Comparison of ENCODE assay signal across 8 cellular contexts in genomic region chr3:126082334-126083137, GRCh38. TPM values are rescaled to one million over a fixed set of nuclear protein-coding genes. Genes with fewer than 3 reads are reported as not detected.
A peak's percentile ranks its signal among the peaks of the same experiment; 100 is the strongest.
DNase-seq lines count a peak whose midpoint lies in the region; ATAC-seq and TF ChIP-seq lines count a peak whose summit lies in the region.

No MANE protein-coding gene starts in this region.

- peaks cover 11% of the 10 kb centered on the region for H3K9me3 ChIP-seq in Caco-2
- no peaks in the 10 kb centered on the region; the same call in 1 of the 2 replicates for H3K9me3 ChIP-seq in MG63
- peaks cover 2% of the 10 kb centered on the region for H3K9me3 ChIP-seq in ectodermal cell (ENCODE audit: control insufficient read depth, low read length)
- peaks cover 3 to 15% of the 10 kb centered on the region in 2 donors for H3K9me3 ChIP-seq in neuronal stem cell (replicated peaks in 1 of 2; ENCODE audit: control insufficient read depth in 2 of 2, insufficient read depth in 1 of 2, low read depth in 1 of 2, low read length in 2 of 2)
- H3K9me3 ChIP-seq in colonic mucosa: no peaks in the 10 kb centered on the region

- peak overlapping the region; percentile 72 for H3K27ac Mint-ChIP-seq in Caco-2 (ENCODE audit: unreplicated experiment)

- H3K4me3 Mint-ChIP-seq in Caco-2 (ENCODE audit: unreplicated experiment): peak overlapping the region; percentile 81

- no peak overlapping the region for H2BK12ac ChIP-seq in neuronal stem cell (ENCODE audit: low read length)

- H3K4me2 ChIP-seq in neuronal stem cell (ENCODE audit: insufficient read depth, low read length, poor library complexity, severe bottlenecking): no peak overlapping the region

- H3K79me1 ChIP-seq in neuronal stem cell (ENCODE audit: low read depth, low read length): no peaks in the 10 kb centered on the region

- POLR2A ChIA-PET in Caco-2 (lab: Charles Lee): no interaction called here

- no peak overlapping the region for H2BK5ac ChIP-seq in neuronal stem cell (ENCODE audit: low read length)

- peak overlapping the region; percentile 57 for H3K14ac ChIP-seq in neuronal stem cell (ENCODE audit: low read length)

- intact Hi-C loops in Caco-2 (cut with micrococcal nuclease; ENCODE audit: unreplicated experiment) (loop anchor here (10.0 kb wide), 1 partner anchor 168 kb away; no protein-coding TSS in a partner anchor), colonic mucosa (cut with DNase I) (loop anchor here (10.0 kb wide), 1 partner anchor 98 kb away; no protein-coding TSS in a partner anchor)

- H3K36me3 ChIP-seq in Caco-2 (ENCODE audit: control insufficient read depth, insufficient read depth, low read length) (no peaks in the 10 kb centered on the region), MG63 (no peaks in the 10 kb centered on the region), ectodermal cell (ENCODE audit: control insufficient read depth, insufficient read depth, low read length) (no peaks in the 10 kb centered on the region), neuronal stem cell (replicated peaks in 1 of 2; ENCODE audit: control insufficient read depth in 2 of 2, insufficient read depth in 2 of 2, low read length in 2 of 2) (peaks cover 0 to under 1% of the 10 kb centered on the region in 2 donors), colonic mucosa (no peaks in the 10 kb centered on the region)

- H3K27me3 ChIP-seq in Caco-2 (replicated peaks; ENCODE audit: control insufficient read depth, insufficient read depth, low read length) (no peaks in the 10 kb centered on the region), MG63 (no peaks in the 10 kb centered on the region), ectodermal cell (ENCODE audit: control insufficient read depth, insufficient read depth, low read length, poor library complexity, severe bottlenecking) (no peaks in the 10 kb centered on the region), neuronal stem cell (ENCODE audit: control insufficient read depth in 3 of 3, insufficient read depth in 3 of 3, low read depth in 1 of 3, low read length in 3 of 3) (no peaks in the 10 kb centered on the region), colonic mucosa (no peaks in the 10 kb centered on the region)

- WGBS in ectodermal cell, 2 experiments: 91% methylated on average over 15 of the region's 15 CpGs
- WGBS in neuronal stem cell (ENCODE audit: extremely low coverage in 2 of 2, insufficient read length in 2 of 2, insufficient replicate concordance in 1 of 2), 2 donors: no CpG with 5 or more reads among the region's 15 CpGs

- H3K9me3 Mint-ChIP-seq in Caco-2 (ENCODE audit: unreplicated experiment): no peaks in the 10 kb centered on the region

- no peak for DNase-seq in Caco-2
- DNase-seq in MG63: no peak
- no peak for DNase-seq in neuronal stem cell (ENCODE audit: low spot score)
- DNase-seq in NCI-H1694 treated with DMSO at 0.1 percent for 48 hours (lab: John Stamatoyannopoulos, UW): no peak
- DNase-seq in colonic mucosa: no peak

- BruUV-seq in Caco-2 (replicated peaks; lab: Mats Ljungman, UMichigan): TSS peak; percentile 51

- no peak overlapping the region for H3K27ac ChIP-seq in ectodermal cell (ENCODE audit: insufficient read depth, low read depth, low read length, poor library complexity, severe bottlenecking)
- no peak overlapping the region for H3K27ac ChIP-seq in neuronal stem cell (replicated peaks; ENCODE audit: low read length)
- H3K27ac ChIP-seq in colonic mucosa: no peak overlapping the region

- no peak overlapping the region for H4K8ac ChIP-seq in neuronal stem cell (ENCODE audit: low read depth, low read length)

- peak overlapping the region; percentile 77 for H3K18ac ChIP-seq in neuronal stem cell (ENCODE audit: low read length)

- H3K4me1 ChIP-seq in Caco-2: peaks cover 7% of the 10 kb centered on the region; the same call in 1 of the 2 replicates
- no peaks in the 10 kb centered on the region for H3K4me1 ChIP-seq in ectodermal cell (ENCODE audit: control insufficient read depth, insufficient read depth, low read length)
- H3K4me1 ChIP-seq in neuronal stem cell (ENCODE audit: control insufficient read depth in 2 of 2, insufficient read depth in 1 of 2, low read depth in 1 of 2, low read length in 2 of 2): no peaks in the 10 kb centered on the region
- H3K4me1 ChIP-seq in colonic mucosa: peaks cover 12% of the 10 kb centered on the region

- CTCF ChIA-PET in Caco-2 (lab: Charles Lee): no interaction called here

- peak overlapping the region; percentile 78 for H2AK5ac ChIP-seq in neuronal stem cell (ENCODE audit: low read depth, low read length)

- no peak overlapping the region for H3K4ac ChIP-seq in neuronal stem cell (ENCODE audit: low read length)

- no peak overlapping the region for H4K91ac ChIP-seq in neuronal stem cell (ENCODE audit: low read depth, low read length, poor library complexity)

- no peaks in the 10 kb centered on the region for H3K27me3 Mint-ChIP-seq in Caco-2 (ENCODE audit: insufficient read depth, unreplicated experiment)

- H3K4me3 ChIP-seq in Caco-2 (ENCODE audit: low read depth, low read length): no peak overlapping the region; the same call in 1 of the 2 replicates
- peak overlapping the region; percentile 65 for H3K4me3 ChIP-seq in MG63
- H3K4me3 ChIP-seq in ectodermal cell (ENCODE audit: insufficient read depth, low read depth, low read length): peak overlapping the region; percentile 68
- H3K4me3 ChIP-seq in neuronal stem cell (ENCODE audit: low read length in 2 of 2): peak overlapping the region in 1 of 2 donors; percentile 94
- no peak overlapping the region for H3K4me3 ChIP-seq in colonic mucosa

- no peak for TF ChIP-seq CTCF in Caco-2 (IDR thresholded peaks at IDR 0.05; ENCODE audit: insufficient read depth in 1 of 2, low read depth in 1 of 2, low read length in 1 of 2, severe bottlenecking in 1 of 2, unreplicated experiment in 1 of 2)
- no peak for TF ChIP-seq CTCF in colonic mucosa (IDR thresholded peaks at IDR 0.05)

- peaks cover 15% of the 10 kb centered on the region for H3K4me1 Mint-ChIP-seq in Caco-2 (ENCODE audit: low read depth, unreplicated experiment)

- H3K36me3 Mint-ChIP-seq in Caco-2 (ENCODE audit: insufficient read depth, unreplicated experiment): no peaks in the 10 kb centered on the region

- ATAC-seq in GM18870 (IDR thresholded peaks at IDR 0.05; ENCODE audit: unreplicated experiment) (no peak), GM18868 (IDR thresholded peaks at IDR 0.05; ENCODE audit: unreplicated experiment) (no peak)

- peak overlapping the region; percentile 59 for H3K23ac ChIP-seq in neuronal stem cell (ENCODE audit: low read depth, low read length, poor library complexity)

- H3K9ac ChIP-seq in neuronal stem cell (ENCODE audit: low read depth, low read length, poor library complexity) (peak overlapping the region; percentile 1), colonic mucosa (ENCODE audit: low read depth in 2 of 2, low read length in 2 of 2) (peak overlapping the region in 1 of 2 donors; percentile 51)

- no peak overlapping the region for H2AFZ ChIP-seq in neuronal stem cell (ENCODE audit: low read length)

- H2BK120ac ChIP-seq in neuronal stem cell (ENCODE audit: low read depth, low read length): no peak overlapping the region

- H2BK15ac ChIP-seq in neuronal stem cell (ENCODE audit: low read length): no peak overlapping the region

RNA-seq across cellular contexts. Expression of gene SLC41A3, which starts 1.4 kb away (rescaled TPM):
- 38.0 and 41.3 TPM in 2 replicates for total RNA-seq in Caco-2 (2022)
- total RNA-seq in MG63 (2014; rRNA removed; shearing (Covaris generic); ENCODE audit: low replicate concordance): 55.6 and 63.0 TPM in 2 replicates
- polyA plus RNA-seq in ectodermal cell (2013, experiment 1 of 4): 38.2 TPM
- 39.6 TPM for polyA plus RNA-seq in ectodermal cell (2013, experiment 2 of 4)
- 30.1 TPM for polyA plus RNA-seq in ectodermal cell (2013, experiment 3 of 4)
- polyA plus RNA-seq in ectodermal cell (2013, experiment 4 of 4): 35.8 TPM
- polyA plus RNA-seq in neuronal stem cell (2013, experiment 1 of 2): 46.4 TPM
- polyA plus RNA-seq in neuronal stem cell (2013, experiment 2 of 2): 47.5 TPM
- total RNA-seq in colonic mucosa: 10 to 100 TPM; 27.6 to 33.1 TPM

Comparison
In these comparisons a context has a peak if more than half of its experiments do, and no peak if none do; other contexts are left out.
1. H3K4me3 ChIP-seq: peak in MG63 (single experiment) and ectodermal cell (single experiment); none in Caco-2 (single experiment) and colonic mucosa (single experiment).